1 cellular context compared by ENCODE assay signal in the genomic region with DNA sequence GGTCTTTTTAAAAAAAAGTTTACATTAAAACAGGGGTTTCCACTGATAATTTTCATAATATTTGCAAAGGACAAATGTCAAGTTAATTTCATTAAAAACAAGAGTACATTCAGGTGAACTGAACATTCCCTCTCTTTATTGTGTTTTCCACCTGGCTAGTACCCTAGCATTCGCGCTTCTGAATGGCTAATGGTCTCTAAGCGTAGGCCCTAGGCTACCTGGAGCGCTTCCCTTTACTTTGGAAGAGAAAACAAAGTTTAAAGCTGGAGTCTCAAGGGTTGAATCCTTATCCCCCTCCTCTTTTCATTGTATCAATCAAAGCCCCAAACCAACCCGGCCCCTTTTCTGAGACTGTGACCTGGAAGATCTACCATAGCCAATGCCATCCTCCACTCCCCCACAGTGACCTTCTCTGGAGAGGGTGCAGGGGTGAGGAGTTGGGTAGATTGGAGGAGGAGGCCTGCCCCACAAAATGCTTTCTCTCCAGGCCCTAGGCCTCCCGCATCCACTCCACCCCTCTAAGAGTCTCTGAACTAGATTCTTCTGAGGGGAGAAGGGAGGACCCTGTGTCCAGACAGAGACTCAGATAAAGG.
TF ChIP-seq lines count a peak whose summit lies in the region.

No MANE protein-coding gene starts in this region.

TF ChIP-seq in H1, 55 proteins besides CTCF, POLR2A, EP300 and RAD21 (continued from another document):
- TF ChIP-seq ATF3 (IDR thresholded peaks at IDR 0.05; ENCODE audit: insufficient read depth, low read depth, low read length) = no peak
- TF ChIP-seq GABPA (IDR thresholded peaks at IDR 0.05; ENCODE audit: borderline replicate concordance, insufficient read depth, low read length) = no peak
- TF ChIP-seq KDM5A (IDR thresholded peaks at IDR 0.05; ENCODE audit: low read length) = no peak
- TF ChIP-seq POU5F1 (IDR thresholded peaks at IDR 0.05; ENCODE audit: low read depth, low read length) = no peak
- peak; percentile 84; the same call in 1 of the 2 replicates for TF ChIP-seq TCF12 (IDR thresholded peaks at IDR 0.05; ENCODE audit: low read depth, low read length)
- no peak for TF ChIP-seq CREB1 (IDR thresholded peaks at IDR 0.05)
- no peak for TF ChIP-seq JUN (IDR thresholded peaks at IDR 0.05; ENCODE audit: low read depth, low read length)
- no peak for TF ChIP-seq SUZ12 (IDR thresholded peaks at IDR 0.05; ENCODE audit: low read length)
- no peak for TF ChIP-seq JUND (IDR thresholded peaks at IDR 0.05; ENCODE audit: low read length)
- TF ChIP-seq KDM1A (IDR thresholded peaks at IDR 0.05; ENCODE audit: borderline replicate concordance, low read length) = no peak
- no peak for TF ChIP-seq BRCA1 (IDR thresholded peaks at IDR 0.05; ENCODE audit: low read depth, low read length)
- no peak for TF ChIP-seq GTF2F1 (IDR thresholded peaks at IDR 0.05; ENCODE audit: borderline replicate concordance, low read depth, low read length)
- TF ChIP-seq SP1 (IDR thresholded peaks at IDR 0.05; ENCODE audit: low read depth, low read length) = peak; percentile 25; the same call in 1 of the 2 replicates
- no peak for TF ChIP-seq YY1 (IDR thresholded peaks at IDR 0.05; ENCODE audit: low read depth, low read length)
- no peak for TF ChIP-seq CBX5 (IDR thresholded peaks at IDR 0.05; ENCODE audit: low read depth, low read length)
- no peak for TF ChIP-seq ATF2 (IDR thresholded peaks at IDR 0.05; ENCODE audit: low read length)
- TF ChIP-seq HDAC6 (IDR thresholded peaks at IDR 0.05; ENCODE audit: low read depth, low read length) = no peak
- TF ChIP-seq SRF (IDR thresholded peaks at IDR 0.05; ENCODE audit: low read depth, low read length) = no peak
TF ChIP-seq in H1: peak in this region for 3.
